Comparison of ENCODE assay signal across 8 cellular contexts in the genomic region with DNA sequence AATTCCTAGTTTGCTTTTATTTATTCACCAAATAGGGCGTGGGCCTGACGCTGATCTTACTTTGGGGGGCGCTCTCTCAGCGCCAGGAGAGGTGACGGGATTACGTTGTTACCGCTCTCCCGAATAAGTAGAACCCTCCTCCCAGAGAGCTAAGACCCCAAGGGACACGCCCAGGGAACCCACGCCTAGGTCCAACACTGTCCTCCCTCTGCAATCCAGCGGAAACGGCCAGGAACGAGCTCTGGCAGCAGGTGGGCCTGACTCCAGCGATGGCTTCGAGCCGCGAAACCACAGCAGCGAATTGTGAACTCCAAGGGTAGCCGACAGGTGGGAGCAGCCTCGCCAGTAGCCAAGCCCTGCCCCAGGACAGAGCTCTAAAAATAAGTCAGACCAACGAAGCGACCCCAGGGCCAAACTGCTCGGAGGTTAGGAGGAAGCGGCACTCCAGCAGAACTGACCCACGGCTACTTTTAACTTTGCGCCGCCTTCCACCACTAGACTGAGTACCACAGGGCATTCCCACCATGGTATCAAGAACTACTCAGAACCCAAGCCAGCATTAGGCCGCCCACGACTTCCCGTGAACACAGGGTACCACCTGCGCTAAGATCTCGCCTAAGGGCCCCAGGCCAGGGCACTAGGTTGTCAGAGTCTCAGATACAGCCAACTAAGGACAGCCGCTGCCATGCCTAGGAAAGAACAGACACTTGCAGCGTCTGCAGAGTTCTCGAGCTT. TPM values are rescaled to one million over a fixed set of nuclear protein-coding genes. Genes with fewer than 3 reads are reported as not detected.
DNase-seq lines count a peak whose midpoint lies in the region; ATAC-seq and TF ChIP-seq lines count a peak whose summit lies in the region.

No MANE protein-coding gene starts in this region.

- DNase-seq in CD4-positive, CD25-positive, alpha-beta regulatory T cell: peak in 2 of 3 donors; percentile 20 to 35
- DNase-seq in HuH-7.5 (ENCODE audit: low spot score): peak; percentile 34
- DNase-seq in SK-N-DZ (ENCODE audit: low spot score): peak; percentile 57
- peak; percentile 74 for DNase-seq in activated naive CD8-positive, alpha-beta T cell treated with anti-CD3 and anti-CD28 coated beads for 36 hours
- DNase-seq in right cardiac atrium: peak; percentile 61 to 82 (median 79)
- peak; percentile 87 for DNase-seq in sigmoid colon

- H3K36me3 Mint-ChIP-seq in CD4-positive, CD25-positive, alpha-beta regulatory T cell: peaks cover 3% of the 10 kb centered on the region
- peaks cover 7% of the 10 kb centered on the region for H3K36me3 Mint-ChIP-seq in activated naive CD8-positive, alpha-beta T cell treated with anti-CD3 and anti-CD28 coated beads for 36 hours

- no peaks in the 10 kb centered on the region for H3K27me3 ChIP-seq in CD4-positive, CD25-positive, alpha-beta regulatory T cell (ENCODE audit: control insufficient read depth, insufficient read depth, low read length)
- H3K27me3 ChIP-seq in right cardiac atrium (ENCODE audit: control insufficient read depth, insufficient read depth) (no peaks in the 10 kb centered on the region), sigmoid colon (no peaks in the 10 kb centered on the region)

- no peaks in the 10 kb centered on the region for H3K9me3 Mint-ChIP-seq in CD4-positive, CD25-positive, alpha-beta regulatory T cell
- no peaks in the 10 kb centered on the region for H3K9me3 Mint-ChIP-seq in activated naive CD8-positive, alpha-beta T cell treated with anti-CD3 and anti-CD28 coated beads for 36 hours

- intact Hi-C loops in right cardiac atrium (cut with DNase I) (no loop called here), sigmoid colon (cut with DNase I) (loop anchor here (5.0 to 10.0 kb wide), 5 partner anchors 124 to 1458 kb away; partner anchors contain the start of genes C15orf39, IMP3, PML and PTPN9)

- ATAC-seq in CD4-positive, CD25-positive, alpha-beta regulatory T cell (ENCODE audit: low read depth in 2 of 2): no peak
- ATAC-seq in right cardiac atrium: no peak
- no peak for ATAC-seq in GM18873 (IDR thresholded peaks at IDR 0.05; ENCODE audit: low FRiP score, unreplicated experiment)
- ATAC-seq in HG03159 (IDR thresholded peaks at IDR 0.05; ENCODE audit: unreplicated experiment): no peak

- TF ChIP-seq POLR2A in sigmoid colon (IDR thresholded peaks at IDR 0.05): no peak

- no peaks in the 10 kb centered on the region for H3K36me3 ChIP-seq in CD4-positive, CD25-positive, alpha-beta regulatory T cell (ENCODE audit: control insufficient read depth, insufficient read depth, low read length)
- no peaks in the 10 kb centered on the region for H3K36me3 ChIP-seq in sigmoid colon

- H3K27me3 Mint-ChIP-seq in CD4-positive, CD25-positive, alpha-beta regulatory T cell: no peaks in the 10 kb centered on the region
- no peaks in the 10 kb centered on the region for H3K27me3 Mint-ChIP-seq in activated naive CD8-positive, alpha-beta T cell treated with anti-CD3 and anti-CD28 coated beads for 36 hours

- peaks cover 9 to 47% (median 26%) of the 10 kb centered on the region in 4 donors for H3K4me1 Mint-ChIP-seq in CD4-positive, CD25-positive, alpha-beta regulatory T cell
- H3K4me1 Mint-ChIP-seq in activated naive CD8-positive, alpha-beta T cell treated with anti-CD3 and anti-CD28 coated beads for 36 hours: peaks cover 27% of the 10 kb centered on the region

- peak overlapping the region; percentile 98 to 99 (median 98) for H3K27ac Mint-ChIP-seq in CD4-positive, CD25-positive, alpha-beta regulatory T cell
- H3K27ac Mint-ChIP-seq in activated naive CD8-positive, alpha-beta T cell treated with anti-CD3 and anti-CD28 coated beads for 36 hours: peak overlapping the region; percentile 99

- under 1% methylated on average over 35 of the region's 35 CpGs for WGBS in right cardiac atrium
- 0 to 1% methylated on average over 35 of the region's 35 CpGs for WGBS in sigmoid colon, 2 donors

- no peaks in the 10 kb centered on the region for H3K9me3 ChIP-seq in CD4-positive, CD25-positive, alpha-beta regulatory T cell (ENCODE audit: control insufficient read depth in 2 of 2, low read length in 2 of 2)
- no peaks in the 10 kb centered on the region for H3K9me3 ChIP-seq in right cardiac atrium (ENCODE audit: control insufficient read depth, low read length)
- H3K9me3 ChIP-seq in sigmoid colon: no peaks in the 10 kb centered on the region

- peaks cover 49% of the 10 kb centered on the region for H3K4me1 ChIP-seq in CD4-positive, CD25-positive, alpha-beta regulatory T cell (ENCODE audit: control insufficient read depth, insufficient read depth, low read length, poor library complexity, severe bottlenecking)
- H3K4me1 ChIP-seq in right cardiac atrium (ENCODE audit: control insufficient read depth, insufficient read depth, low read length): no peaks in the 10 kb centered on the region
- peaks cover 0 to 41% (median 32%) of the 10 kb centered on the region in 4 donors for H3K4me1 ChIP-seq in sigmoid colon

- TF ChIP-seq EP300 in sigmoid colon (IDR thresholded peaks at IDR 0.05): no peak

- peak overlapping the region; percentile 94 to 98 (median 96) for H3K4me3 Mint-ChIP-seq in CD4-positive, CD25-positive, alpha-beta regulatory T cell
- H3K4me3 Mint-ChIP-seq in activated naive CD8-positive, alpha-beta T cell treated with anti-CD3 and anti-CD28 coated beads for 36 hours: peak overlapping the region; percentile 93

- H3K4me3 ChIP-seq in CD4-positive, CD25-positive, alpha-beta regulatory T cell (ENCODE audit: low read depth, low read length): peak overlapping the region; percentile 96
- peak overlapping the region; percentile 66 for H3K4me3 ChIP-seq in right cardiac atrium (ENCODE audit: low read length)
- peak overlapping the region; percentile 39 to 88 (median 56) for H3K4me3 ChIP-seq in sigmoid colon

- H3K27ac ChIP-seq in CD4-positive, CD25-positive, alpha-beta regulatory T cell (ENCODE audit: insufficient read depth, low read length, poor library complexity, severe bottlenecking): peak overlapping the region; percentile 99
- H3K27ac ChIP-seq in right cardiac atrium (ENCODE audit: low read length): peak overlapping the region; percentile 96
- peak overlapping the region; percentile 94 to 100 (median 99) for H3K27ac ChIP-seq in sigmoid colon

- TF ChIP-seq CTCF in sigmoid colon (IDR thresholded peaks at IDR 0.05): no peak

RNA-seq across cellular contexts. Expression of gene SIN3A, which starts 1.6 kb away (rescaled TPM):
- 123 TPM for total RNA-seq in CD4-positive, CD25-positive, alpha-beta regulatory T cell
- 10 to 100 TPM; 13.6 to 15.0 (median 14.8) TPM for polyA plus RNA-seq in CD4-positive, CD25-positive, alpha-beta regulatory T cell
- polyA plus RNA-seq in SK-N-DZ (2014; cell fraction: cytosol; rRNA removed): 22.4 and 23.1 TPM in 2 replicates
- polyA plus RNA-seq in SK-N-DZ (2014; cell fraction: nucleus; rRNA removed): 8.6 and 18.7 TPM in 2 replicates
- total RNA-seq in activated naive CD8-positive, alpha-beta T cell treated with anti-CD3 and anti-CD28 coated beads for 36 hours: 10 to 100 TPM; 74.2 to 77.0 TPM
- total RNA-seq in right cardiac atrium (10 to 100 TPM; 28.7 to 40.0 (median 35.9) TPM), sigmoid colon (10 to 100 TPM; 34.6 to 41.8 (median 39.3) TPM)
- polyA plus RNA-seq in right cardiac atrium (8.5 TPM), sigmoid colon (10 to 100 TPM in 1 of 3 donors, 1 to 10 TPM in 2; 7.9 to 24.2 (median 9.0) TPM)

Comparison
In these comparisons a context has a peak if more than half of its experiments do, and no peak if none do; other contexts are left out.
1. DNase-seq: peak in every context shown above with its lines; median percentile 87 in sigmoid colon; 79 in right cardiac atrium; 74 in activated naive CD8-positive, alpha-beta T cell treated with anti-CD3 and anti-CD28 coated beads for 36 hours; 57 in SK-N-DZ; 34 in HuH-7.5; 28 in CD4-positive, CD25-positive, alpha-beta regulatory T cell.